ENCODE assay signal across 1 cellular context in the genomic region with DNA sequence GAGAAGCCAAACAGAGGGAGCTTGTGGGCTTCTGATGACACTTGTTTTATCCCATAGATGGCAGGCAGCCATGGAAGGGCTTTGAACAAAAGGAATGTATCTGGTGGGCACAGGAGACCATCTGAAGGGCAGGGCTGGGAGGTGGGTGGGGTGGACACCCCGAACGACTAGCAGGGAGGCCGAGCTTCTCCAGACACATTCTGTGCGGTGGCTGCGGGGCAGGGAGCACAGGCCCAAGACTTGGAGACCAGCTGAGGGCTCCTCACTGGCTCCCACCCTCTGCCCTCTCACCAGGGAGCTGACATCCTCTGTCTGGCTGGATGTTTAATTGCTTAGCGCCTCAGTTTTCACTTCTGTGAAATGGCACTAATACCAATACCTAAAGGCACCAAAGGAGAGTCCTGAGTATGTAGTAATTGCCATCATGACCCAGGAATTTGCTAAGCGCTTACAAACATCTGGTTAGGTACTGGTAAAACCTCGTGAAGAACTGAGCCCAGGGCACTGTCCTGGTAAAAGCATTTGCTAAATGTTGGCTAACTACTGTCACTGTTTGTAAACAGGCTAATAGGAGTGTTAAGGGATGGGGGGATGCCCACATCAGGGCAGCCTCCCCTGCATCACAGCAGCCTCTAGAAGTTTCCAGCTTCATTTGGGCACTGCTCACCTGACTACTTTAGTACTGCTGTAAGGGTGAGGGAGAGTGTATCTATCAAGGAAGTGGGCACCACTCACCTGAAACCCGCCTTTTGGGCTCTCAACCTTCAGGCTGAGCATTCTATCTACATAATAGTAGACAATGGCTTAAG.
TF ChIP-seq lines count a peak whose summit lies in the region.

No MANE protein-coding gene starts in this region.

TF ChIP-seq in SK-N-SH, 30 proteins besides CTCF, POLR2A, EP300 and RAD21 (continued from another document):
- TF ChIP-seq SMC3 (IDR thresholded peaks at IDR 0.05; ENCODE audit: low read depth, low read length) (no peak), NFIC (IDR thresholded peaks at IDR 0.05; ENCODE audit: borderline replicate concordance) (no peak)
